ENCODE assay signal across 18 cellular contexts in the genomic region with DNA sequence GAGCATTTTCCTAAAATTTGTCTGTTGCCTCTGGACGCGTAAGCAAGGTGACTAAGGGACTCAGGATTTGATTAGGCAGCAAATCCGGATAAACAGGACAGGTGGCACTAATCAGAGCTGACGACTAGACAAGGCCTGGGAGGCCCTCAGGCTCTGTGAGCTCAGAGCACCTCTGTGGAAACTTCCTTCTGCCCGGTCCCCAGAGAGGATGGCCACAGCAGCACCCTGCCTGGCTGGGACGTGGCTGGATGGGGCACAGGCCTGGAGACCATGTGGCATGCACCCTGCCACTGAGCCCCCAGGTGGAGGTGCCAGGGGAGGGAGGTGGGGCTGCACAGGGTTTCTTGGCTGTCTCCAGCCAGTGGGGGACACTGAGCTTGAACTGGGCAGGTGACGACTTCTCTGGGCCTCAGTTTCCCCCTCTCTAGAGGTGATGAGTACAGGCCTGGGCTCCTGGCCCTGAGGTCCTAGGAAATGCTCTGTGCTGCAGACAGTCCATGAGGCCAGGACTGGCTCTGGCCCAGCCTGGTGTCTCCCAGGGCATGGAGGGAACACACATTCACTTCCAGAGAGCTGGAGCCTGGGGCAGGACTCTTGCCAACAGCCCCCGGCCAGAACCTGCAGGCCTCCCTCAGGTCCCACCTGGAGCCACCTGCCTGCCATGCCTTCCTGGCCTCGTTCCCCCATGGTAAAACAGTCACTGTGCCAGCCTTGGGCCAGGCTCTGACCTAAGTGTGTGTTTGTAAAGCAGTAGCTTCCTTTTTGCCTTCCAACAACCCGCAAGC. TPM values are rescaled to one million over a fixed set of nuclear protein-coding genes. Genes with fewer than 3 reads are reported as not detected.
A peak's percentile ranks its signal among the peaks of the same experiment; 100 is the strongest.
DNase-seq lines count a peak whose midpoint lies in the region; ATAC-seq and TF ChIP-seq lines count a peak whose summit lies in the region.
"Had no signal": no experiment of that assay in that cellular context is flagged by ENCODE, and none has a peak within 500 bp of the region (broad histone marks: within the 10 kb centered on the region; RNA-seq: fewer than 3 reads in every experiment).

No MANE protein-coding gene starts in this region.

- 43 to 46% methylated on average over 3 of the region's 10 CpGs for WGBS in esophagus squamous epithelium, 2 donors

- no peaks in the 10 kb centered on the region for H3K9me3 Mint-ChIP-seq in stimulated activated effector memory CD8-positive, alpha-beta T cell treated with anti-CD3 and anti-CD28 coated beads, Interleukin-12 subunit alpha, Interleukin-12 subunit beta, amount 100 ng/mL, for 72 hours

- H3K4me1 Mint-ChIP-seq in stimulated activated effector memory CD8-positive, alpha-beta T cell treated with anti-CD3 and anti-CD28 coated beads, Interleukin-12 subunit alpha, Interleukin-12 subunit beta, amount 100 ng/mL, for 72 hours = no peaks in the 10 kb centered on the region
- H3K4me1 Mint-ChIP-seq: activated CD8-positive, alpha-beta memory T cell treated with anti-CD3 and anti-CD28 coated beads, Interleukin-2, amount 10 ng/mL, durations not matched to agents 7 days and 5 days had no signal

- peak; percentile 92 for DNase-seq in HPDE6-E6E7 (ENCODE audit: extremely low spot score)
- DNase-seq in Panc1 (ENCODE audit: low read depth, low spot score) = no peak
- no peak for DNase-seq in esophagus squamous epithelium (lab: John Stamatoyannopoulos, UW)
- DNase-seq in stimulated activated effector memory CD8-positive, alpha-beta T cell treated with anti-CD3 and anti-CD28 coated beads, Interleukin-12 subunit alpha, Interleukin-12 subunit beta, amount 100 ng/mL, for 72 hours (ENCODE audit: low spot score in 2 of 2) = no peak
- DNase-seq in ACHN = no peak
- DNase-seq in NCI-H1694 (lab: John Stamatoyannopoulos, UW) = no peak
- DNase-seq: activated CD8-positive, alpha-beta memory T cell treated with anti-CD3 and anti-CD28 coated beads, Interleukin-2, amount 10 ng/mL, durations not matched to agents 7 days and 5 days; activated gamma-delta T cell; amniotic stem cell; Kasumi-1; left lung; NCI-H1417 treated with DMSO at 0.1 percent for 48 hours; NCI-H2171 treated with DMSO at 0.1 percent for 48 hours; RPMI8226; stimulated activated CD4-positive, alpha-beta T cell treated with anti-CD3 and anti-CD28 coated beads, Interleukin-4, amount 100 ng/mL, for 4 hours; stimulated activated CD8-positive, alpha-beta memory T cell treated with anti-CD3 and anti-CD28 coated beads, Interleukin-4, amount 100 ng/mL, for 48 hours; T-helper 1 cell had no signal

- no peak for TF ChIP-seq POLR2A in esophagus squamous epithelium (IDR thresholded peaks at IDR 0.05)

- no peak overlapping the region for H3K27ac Mint-ChIP-seq in stimulated activated effector memory CD8-positive, alpha-beta T cell treated with anti-CD3 and anti-CD28 coated beads, Interleukin-12 subunit alpha, Interleukin-12 subunit beta, amount 100 ng/mL, for 72 hours
- H3K27ac Mint-ChIP-seq: activated CD8-positive, alpha-beta memory T cell treated with anti-CD3 and anti-CD28 coated beads, Interleukin-2, amount 10 ng/mL, durations not matched to agents 7 days and 5 days had no signal

- H3K27me3 ChIP-seq in Panc1 (ENCODE audit: control insufficient read depth, insufficient read depth, low read length) = no peaks in the 10 kb centered on the region
- H3K27me3 ChIP-seq in esophagus squamous epithelium = no peaks in the 10 kb centered on the region

- H3K4me3 Mint-ChIP-seq in stimulated activated effector memory CD8-positive, alpha-beta T cell treated with anti-CD3 and anti-CD28 coated beads, Interleukin-12 subunit alpha, Interleukin-12 subunit beta, amount 100 ng/mL, for 72 hours = no peak overlapping the region
- H3K4me3 Mint-ChIP-seq: activated CD8-positive, alpha-beta memory T cell treated with anti-CD3 and anti-CD28 coated beads, Interleukin-2, amount 10 ng/mL, durations not matched to agents 7 days and 5 days had no signal

- H3K4me3 ChIP-seq in Panc1 (ENCODE audit: low read depth in 2 of 2, low read length in 2 of 2) (no peak overlapping the region), esophagus squamous epithelium (no peak overlapping the region)
- H3K4me3 ChIP-seq: left lung had no signal

- POLR2A ChIA-PET in Panc1 (lab: Charles Lee) = no interaction called here

- CTCF ChIA-PET in Panc1 (lab: Charles Lee) = no interaction called here

- in situ Hi-C loops in Panc1 (cut with HindIII; ENCODE audit: low pct_unique_long_range_greater_than_20kb, low sequenced_read_pairs) = no loop called here
- in situ Hi-C loops in ACHN (cut with HindIII; ENCODE audit: low pct_ligation_motif_present, low pct_unique_long_range_greater_than_20kb, low sequenced_read_pairs) = no loop called here

- H3K36me3 Mint-ChIP-seq in stimulated activated effector memory CD8-positive, alpha-beta T cell treated with anti-CD3 and anti-CD28 coated beads, Interleukin-12 subunit alpha, Interleukin-12 subunit beta, amount 100 ng/mL, for 72 hours = no peaks in the 10 kb centered on the region
- H3K36me3 Mint-ChIP-seq: activated CD8-positive, alpha-beta memory T cell treated with anti-CD3 and anti-CD28 coated beads, Interleukin-2, amount 10 ng/mL, durations not matched to agents 7 days and 5 days had no signal

- H3K36me3 ChIP-seq in Panc1 (ENCODE audit: control insufficient read depth, insufficient read depth, low read length) (no peaks in the 10 kb centered on the region), esophagus squamous epithelium (no peaks in the 10 kb centered on the region)
- H3K36me3 ChIP-seq: left lung had no signal

- no TSS peak for BruUV-seq in Panc1 (replicated peaks; lab: Mats Ljungman, UMichigan)

- intact Hi-C loops in Panc1 (cut with micrococcal nuclease; ENCODE audit: unreplicated experiment) (no loop called here), esophagus squamous epithelium (cut with DNase I) (no loop called here)

- no peak overlapping the region for H3K27ac ChIP-seq in Panc1 (ENCODE audit: low read length)
- H3K27ac ChIP-seq in esophagus squamous epithelium = peak overlapping the region in 3 of 4 donors; percentile 5 to 36 (median 29)
- H3K27ac ChIP-seq: left lung had no signal

- peak; percentile 42; the same call in 1 of the 2 replicates for ATAC-seq in Panc1
- peak; percentile 20 for ATAC-seq in stimulated activated effector memory CD8-positive, alpha-beta T cell treated with anti-CD3 and anti-CD28 coated beads, Interleukin-12 subunit alpha, Interleukin-12 subunit beta, amount 100 ng/mL, for 72 hours
- ATAC-seq in HG03108 (IDR thresholded peaks at IDR 0.05; ENCODE audit: unreplicated experiment) = no peak
- ATAC-seq: activated CD8-positive, alpha-beta memory T cell treated with anti-CD3 and anti-CD28 coated beads, Interleukin-2, amount 10 ng/mL, durations not matched to agents 7 days and 5 days; left lung had no signal

- TF ChIP-seq CTCF in Panc1 (IDR thresholded peaks at IDR 0.05) = no peak
- TF ChIP-seq CTCF in esophagus squamous epithelium (IDR thresholded peaks at IDR 0.05) = no peak

- H3K4me1 ChIP-seq in Panc1 (ENCODE audit: control insufficient read depth, insufficient read depth, low read length) (no peaks in the 10 kb centered on the region), esophagus squamous epithelium (peaks cover 14 to 27% (median 16%) of the 10 kb centered on the region in 3 donors)
- H3K4me1 ChIP-seq: left lung had no signal

- H3K9me3 ChIP-seq in Panc1 (ENCODE audit: control insufficient read depth, insufficient read depth, low read depth, low read length) (no peaks in the 10 kb centered on the region), esophagus squamous epithelium (no peaks in the 10 kb centered on the region)
- H3K9me3 ChIP-seq: left lung had no signal

RNA-seq across cellular contexts. Expression of a gene that starts 39.7 kb away (rescaled TPM):
- 41.9 TPM for total RNA-seq in Panc1 (2021; ENCODE audit: unreplicated experiment)
- 48.2 TPM for polyA plus RNA-seq in Panc1 (2012; ENCODE audit: insufficient read length)
- total RNA-seq in esophagus squamous epithelium = 10 to 100 TPM; 29.6 to 49.2 (median 32.8) TPM
